1 cellular context compared by ENCODE assay signal in the genomic region with DNA sequence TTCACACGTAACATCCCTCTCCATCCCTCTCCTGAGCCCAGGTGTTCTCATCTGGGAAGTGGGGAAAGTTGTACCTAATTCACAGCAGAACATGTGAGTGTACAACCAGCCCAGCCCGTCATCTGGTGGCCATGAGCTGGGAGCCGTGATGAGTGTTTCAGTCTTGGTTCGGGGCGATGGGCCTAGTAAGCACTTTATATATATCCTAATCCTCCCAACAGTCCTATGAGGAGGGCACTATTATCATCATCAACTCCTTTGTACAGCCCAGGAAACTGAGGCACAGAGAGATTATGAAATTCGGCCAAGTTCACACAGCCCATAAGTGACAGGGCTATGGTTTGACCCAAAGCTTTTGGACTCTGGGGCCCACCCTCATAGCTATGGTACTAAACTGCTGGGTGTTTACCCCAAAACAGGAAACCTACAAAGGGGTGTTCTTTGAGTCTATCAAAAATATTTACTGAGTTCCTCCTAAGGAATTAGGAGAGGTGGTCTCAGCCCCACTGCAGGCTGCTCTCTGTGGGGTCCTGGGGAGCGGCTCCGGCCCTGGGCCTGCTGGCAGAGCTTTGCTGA.
TF ChIP-seq lines count a peak whose summit lies in the region.

No MANE protein-coding gene starts in this region.

TF ChIP-seq in liver, 16 proteins besides CTCF, POLR2A, EP300 and RAD21:
- TF ChIP-seq, protein P1, sequence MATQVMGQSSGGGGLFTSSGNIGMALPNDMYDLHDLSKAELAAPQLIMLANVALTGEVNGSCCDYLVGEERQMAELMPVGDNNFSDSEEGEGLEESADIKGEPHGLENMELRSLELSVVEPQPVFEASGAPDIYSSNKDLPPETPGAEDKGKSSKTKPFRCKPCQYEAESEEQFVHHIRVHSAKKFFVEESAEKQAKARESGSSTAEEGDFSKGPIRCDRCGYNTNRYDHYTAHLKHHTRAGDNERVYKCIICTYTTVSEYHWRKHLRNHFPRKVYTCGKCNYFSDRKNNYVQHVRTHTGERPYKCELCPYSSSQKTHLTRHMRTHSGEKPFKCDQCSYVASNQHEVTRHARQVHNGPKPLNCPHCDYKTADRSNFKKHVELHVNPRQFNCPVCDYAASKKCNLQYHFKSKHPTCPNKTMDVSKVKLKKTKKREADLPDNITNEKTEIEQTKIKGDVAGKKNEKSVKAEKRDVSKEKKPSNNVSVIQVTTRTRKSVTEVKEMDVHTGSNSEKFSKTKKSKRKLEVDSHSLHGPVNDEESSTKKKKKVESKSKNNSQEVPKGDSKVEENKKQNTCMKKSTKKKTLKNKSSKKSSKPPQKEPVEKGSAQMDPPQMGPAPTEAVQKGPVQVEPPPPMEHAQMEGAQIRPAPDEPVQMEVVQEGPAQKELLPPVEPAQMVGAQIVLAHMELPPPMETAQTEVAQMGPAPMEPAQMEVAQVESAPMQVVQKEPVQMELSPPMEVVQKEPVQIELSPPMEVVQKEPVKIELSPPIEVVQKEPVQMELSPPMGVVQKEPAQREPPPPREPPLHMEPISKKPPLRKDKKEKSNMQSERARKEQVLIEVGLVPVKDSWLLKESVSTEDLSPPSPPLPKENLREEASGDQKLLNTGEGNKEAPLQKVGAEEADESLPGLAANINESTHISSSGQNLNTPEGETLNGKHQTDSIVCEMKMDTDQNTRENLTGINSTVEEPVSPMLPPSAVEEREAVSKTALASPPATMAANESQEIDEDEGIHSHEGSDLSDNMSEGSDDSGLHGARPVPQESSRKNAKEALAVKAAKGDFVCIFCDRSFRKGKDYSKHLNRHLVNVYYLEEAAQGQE (IDR thresholded peaks at IDR 0.05): no peak
- TF ChIP-seq RXRA (IDR thresholded peaks at IDR 0.05) (no peak), YY1 (IDR thresholded peaks at IDR 0.05) (no peak), NR2F2 (IDR thresholded peaks at IDR 0.05) (no peak), SP1 (IDR thresholded peaks at IDR 0.05) (no peak), HNF4G (IDR thresholded peaks at IDR 0.05) (no peak), HNF4A (conservative IDR thresholded peaks at IDR 0.05) (no peak), FOXA1 (IDR thresholded peaks at IDR 0.05) (no peak), EGR1 (IDR thresholded peaks at IDR 0.05; ENCODE audit: low read depth in 2 of 2) (no peak), FOXA2 (IDR thresholded peaks at IDR 0.05) (no peak), JUND (IDR thresholded peaks at IDR 0.05) (no peak), TAF1 (conservative IDR thresholded peaks at IDR 0.05) (no peak)
- TF ChIP-seq, protein P2, sequence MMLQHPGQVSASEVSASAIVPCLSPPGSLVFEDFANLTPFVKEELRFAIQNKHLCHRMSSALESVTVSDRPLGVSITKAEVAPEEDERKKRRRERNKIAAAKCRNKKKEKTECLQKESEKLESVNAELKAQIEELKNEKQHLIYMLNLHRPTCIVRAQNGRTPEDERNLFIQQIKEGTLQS (IDR thresholded peaks at IDR 0.05): no peak
- TF ChIP-seq, protein P3, sequence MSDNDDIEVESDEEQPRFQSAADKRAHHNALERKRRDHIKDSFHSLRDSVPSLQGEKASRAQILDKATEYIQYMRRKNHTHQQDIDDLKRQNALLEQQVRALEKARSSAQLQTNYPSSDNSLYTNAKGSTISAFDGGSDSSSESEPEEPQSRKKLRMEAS (IDR thresholded peaks at IDR 0.05): no peak
- TF ChIP-seq, protein P4, sequence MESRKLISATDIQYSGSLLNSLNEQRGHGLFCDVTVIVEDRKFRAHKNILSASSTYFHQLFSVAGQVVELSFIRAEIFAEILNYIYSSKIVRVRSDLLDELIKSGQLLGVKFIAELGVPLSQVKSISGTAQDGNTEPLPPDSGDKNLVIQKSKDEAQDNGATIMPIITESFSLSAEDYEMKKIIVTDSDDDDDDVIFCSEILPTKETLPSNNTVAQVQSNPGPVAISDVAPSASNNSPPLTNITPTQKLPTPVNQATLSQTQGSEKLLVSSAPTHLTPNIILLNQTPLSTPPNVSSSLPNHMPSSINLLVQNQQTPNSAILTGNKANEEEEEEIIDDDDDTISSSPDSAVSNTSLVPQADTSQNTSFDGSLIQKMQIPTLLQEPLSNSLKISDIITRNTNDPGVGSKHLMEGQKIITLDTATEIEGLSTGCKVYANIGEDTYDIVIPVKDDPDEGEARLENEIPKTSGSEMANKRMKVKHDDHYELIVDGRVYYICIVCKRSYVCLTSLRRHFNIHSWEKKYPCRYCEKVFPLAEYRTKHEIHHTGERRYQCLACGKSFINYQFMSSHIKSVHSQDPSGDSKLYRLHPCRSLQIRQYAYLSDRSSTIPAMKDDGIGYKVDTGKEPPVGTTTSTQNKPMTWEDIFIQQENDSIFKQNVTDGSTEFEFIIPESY (IDR thresholded peaks at IDR 0.05): no peak
